In the genomic region with DNA sequence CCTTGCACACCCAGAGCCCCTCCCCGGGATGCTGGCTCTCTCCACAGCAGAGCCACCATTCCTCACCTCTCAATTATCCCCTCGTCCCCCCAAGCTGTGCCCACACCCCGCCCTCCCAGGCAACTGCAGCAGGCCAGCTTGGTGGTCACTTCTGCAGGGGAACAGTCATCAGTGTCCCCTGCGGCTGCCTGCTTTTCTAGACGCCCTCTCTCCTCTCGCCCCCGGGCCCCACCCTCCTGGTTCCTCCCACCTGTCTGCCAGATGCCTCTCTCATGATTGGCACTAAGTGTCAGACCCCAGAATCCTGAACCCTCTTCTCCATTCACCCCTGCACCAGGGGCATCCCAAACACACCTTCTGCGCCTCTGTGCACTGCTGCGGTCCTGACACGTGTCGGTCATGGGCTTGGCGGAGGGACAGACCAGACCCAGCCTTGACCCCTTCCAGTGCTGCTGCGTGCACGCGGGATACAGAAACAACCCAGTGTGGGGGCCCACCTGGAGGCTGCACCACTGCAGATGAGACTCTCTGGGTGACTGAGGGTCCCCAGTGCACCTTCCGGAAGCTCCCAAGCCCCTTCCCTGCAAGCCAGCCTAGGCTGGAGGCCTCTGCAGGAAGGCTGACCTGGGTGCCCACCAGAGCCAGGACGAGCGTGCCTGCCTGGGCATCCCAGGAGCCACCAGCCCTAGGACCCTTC, we compare ENCODE assay signal across 24 cellular contexts.
"Had no signal": no experiment of that assay in that cellular context is flagged by ENCODE, and none has a peak within 500 bp of the region (broad histone marks: within the 10 kb centered on the region; RNA-seq: fewer than 3 reads in every experiment).

No MANE protein-coding gene starts in this region.

- H3K4me1 Mint-ChIP-seq: activated naive CD4-positive, alpha-beta T cell treated with anti-CD3 and anti-CD28 coated beads, Interleukin-2, amount 10 ng/mL, durations not matched to agents 7 days and 5 days; activated naive CD8-positive, alpha-beta T cell treated with anti-CD3 and anti-CD28 coated beads, Interleukin-2, amount 10 ng/mL, durations not matched to agents 7 days and 5 days had no signal

- FAIRE-seq: astrocyte, endothelial cell of umbilical vein, keratinocyte had no signal

- H3K4me3 ChIP-seq: coronary artery, dorsolateral prefrontal cortex, gastroesophageal sphincter, hepatocyte, testis, transverse colon had no signal

- H3K4me3 Mint-ChIP-seq: activated naive CD4-positive, alpha-beta T cell treated with anti-CD3 and anti-CD28 coated beads, Interleukin-2, amount 10 ng/mL, durations not matched to agents 7 days and 5 days; activated naive CD8-positive, alpha-beta T cell treated with anti-CD3 and anti-CD28 coated beads, Interleukin-2, amount 10 ng/mL, durations not matched to agents 7 days and 5 days; natural killer cell treated with Interleukin-12 subunit alpha and Interleukin-12 subunit beta and Interleukin-15 and Interleukin-18, amount 100 ng/mL, for 72 hours; T-helper 2 cell treated with Interferon-gamma antibody and Interleukin-4, amounts not matched to agents 5 μg/mL and 100 μg/mL, for 36 hours had no signal

- H3K79me2 ChIP-seq: hepatocyte had no signal

- H3K27ac ChIP-seq: brain microvascular endothelial cell, coronary artery, dorsolateral prefrontal cortex, gastroesophageal sphincter, hepatocyte, testis, transverse colon had no signal

- DNase-seq: activated CD4-positive, alpha-beta T cell treated with anti-CD3 and anti-CD28 coated beads for 48 hours; activated CD4-positive, alpha-beta T cell treated with anti-CD3 and anti-CD28 coated beads, Interleukin-2, amount 50 U/mL, for 48 hours; activated CD8-positive, alpha-beta memory T cell treated with anti-CD3 and anti-CD28 coated beads for 24 hours; activated gamma-delta T cell; activated naive CD4-positive, alpha-beta T cell treated with anti-CD3 and anti-CD28 coated beads, Interleukin-2, amount 10 ng/mL, durations not matched to agents 7 days and 5 days; activated naive CD8-positive, alpha-beta T cell treated with anti-CD3 and anti-CD28 coated beads, Interleukin-2, amount 10 ng/mL, durations not matched to agents 7 days and 5 days; brain microvascular endothelial cell; effector memory CD8-positive, alpha-beta T cell; left colon; posterior cingulate gyrus; right cardiac atrium; stimulated activated naive CD4-positive, alpha-beta T cell treated with Interleukin-2 at 50 U/mL for 16 hours; testis; transverse colon had no signal

- H3K4me2 ChIP-seq: hepatocyte had no signal

- H3K27me3 ChIP-seq: brain microvascular endothelial cell, hepatocyte, testis had no signal

- H2AFZ ChIP-seq: hepatocyte had no signal

- H3K9me3 ChIP-seq: testis, transverse colon had no signal

- ATAC-seq: activated CD4-positive, CD25-positive, alpha-beta regulatory T cell treated with anti-CD3 and anti-CD28 coated beads, Interleukin-2, amount 50 U/mL, for 24 hours; effector memory CD8-positive, alpha-beta T cell; gastroesophageal sphincter; left colon; right cardiac atrium had no signal

- H3K9me3 Mint-ChIP-seq: activated naive CD4-positive, alpha-beta T cell treated with anti-CD3 and anti-CD28 coated beads, Interleukin-2, amount 10 ng/mL, durations not matched to agents 7 days and 5 days; activated naive CD8-positive, alpha-beta T cell treated with anti-CD3 and anti-CD28 coated beads, Interleukin-2, amount 10 ng/mL, durations not matched to agents 7 days and 5 days; effector memory CD8-positive, alpha-beta T cell; natural killer cell treated with Interleukin-12 subunit alpha and Interleukin-12 subunit beta and Interleukin-15 and Interleukin-18, amount 100 ng/mL, for 72 hours; T-helper 2 cell treated with Interferon-gamma antibody and Interleukin-4, amounts not matched to agents 5 μg/mL and 100 μg/mL, for 36 hours had no signal

- H3K36me3 ChIP-seq: brain microvascular endothelial cell, gastroesophageal sphincter, transverse colon had no signal

- H3K27ac Mint-ChIP-seq: activated naive CD4-positive, alpha-beta T cell treated with anti-CD3 and anti-CD28 coated beads, Interleukin-2, amount 10 ng/mL, durations not matched to agents 7 days and 5 days; activated naive CD8-positive, alpha-beta T cell treated with anti-CD3 and anti-CD28 coated beads, Interleukin-2, amount 10 ng/mL, durations not matched to agents 7 days and 5 days; T-helper 2 cell treated with Interferon-gamma antibody and Interleukin-4, amounts not matched to agents 5 μg/mL and 100 μg/mL, for 36 hours had no signal

- H3K4me1 ChIP-seq: gastroesophageal sphincter, testis had no signal

- H3K36me3 Mint-ChIP-seq: activated naive CD4-positive, alpha-beta T cell treated with anti-CD3 and anti-CD28 coated beads, Interleukin-2, amount 10 ng/mL, durations not matched to agents 7 days and 5 days; activated naive CD8-positive, alpha-beta T cell treated with anti-CD3 and anti-CD28 coated beads, Interleukin-2, amount 10 ng/mL, durations not matched to agents 7 days and 5 days; natural killer cell treated with Interleukin-12 subunit alpha and Interleukin-12 subunit beta and Interleukin-15 and Interleukin-18, amount 100 ng/mL, for 72 hours had no signal
